Comparison of ENCODE assay signal across 18 cellular contexts in the genomic region with DNA sequence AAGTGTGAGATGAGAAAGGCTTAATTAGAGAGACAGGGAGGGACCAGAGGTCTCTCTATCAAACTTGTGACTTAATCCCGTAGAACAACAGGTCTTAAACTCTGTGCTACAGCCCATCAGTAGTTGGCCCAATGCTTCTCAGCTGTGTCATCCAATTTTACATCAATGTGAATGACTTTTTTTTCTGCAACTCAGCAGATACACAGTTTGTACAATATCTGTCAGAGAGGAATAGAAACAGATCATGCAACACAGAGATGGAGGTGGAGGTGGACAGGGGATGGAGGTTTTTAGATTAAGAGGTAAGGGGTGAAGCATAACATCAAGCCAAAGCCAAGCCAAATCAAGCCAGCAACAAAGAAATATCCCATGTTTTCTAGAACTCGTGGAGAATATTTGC. TPM values are rescaled to one million over a fixed set of nuclear protein-coding genes. Genes with fewer than 3 reads are reported as not detected.
A peak's percentile ranks its signal among the peaks of the same experiment; 100 is the strongest.
DNase-seq lines count a peak whose midpoint lies in the region; ATAC-seq and TF ChIP-seq lines count a peak whose summit lies in the region.
"Had no signal": no experiment of that assay in that cellular context is flagged by ENCODE, and none has a peak within 500 bp of the region (broad histone marks: within the 10 kb centered on the region; RNA-seq: fewer than 3 reads in every experiment).

No MANE protein-coding gene starts in this region.

- POLR2A ChIA-PET in IMR-90 (lab: Charles Lee; ENCODE audit: unreplicated experiment) (no interaction called here), OCI-LY7 (lab: Charles Lee) (interaction anchor here (1.5 kb wide), 1 partner anchor 9 kb away, joined by 7 read pairs; no protein-coding TSS in a partner anchor)

- H3K9me3 Mint-ChIP-seq in activated naive CD8-positive, alpha-beta T cell (ENCODE audit: low read depth), result no peaks in the 10 kb centered on the region
- peaks cover 12% of the 10 kb centered on the region for H3K9me3 Mint-ChIP-seq in activated naive CD8-positive, alpha-beta T cell treated with anti-CD3 and anti-CD28 coated beads for 36 hours
- H3K9me3 Mint-ChIP-seq in central memory CD8-positive, alpha-beta T cell, result peaks cover 5% of the 10 kb centered on the region
- H3K9me3 Mint-ChIP-seq: CD8-positive, alpha-beta memory T cell had no signal

- H2BK12ac ChIP-seq in neuronal stem cell (ENCODE audit: low read length), result no peak overlapping the region

- no peak overlapping the region for H3K4me3 ChIP-seq in IMR-90 (ENCODE audit: insufficient read depth, low read depth, low read length)
- no peak overlapping the region for H3K4me3 ChIP-seq in neuronal stem cell (ENCODE audit: low read length in 2 of 2)
- no peak overlapping the region for H3K4me3 ChIP-seq in OCI-LY7 (ENCODE audit: low read depth, low read length, poor library complexity, severe bottlenecking)
- H3K4me3 ChIP-seq: BLaER1 treated with 17β-estradiol and CSF1 and Interleukin-3, amounts not matched to agents 10 nM and 100 nM; SK-N-MC had no signal

- TF ChIP-seq RAD21 in IMR-90 (IDR thresholded peaks at IDR 0.05; ENCODE audit: low read length), result no peak

- no peaks in the 10 kb centered on the region for H3K27me3 ChIP-seq in IMR-90 (ENCODE audit: control insufficient read depth, insufficient read depth, low read length)
- H3K27me3 ChIP-seq in neuronal stem cell (ENCODE audit: control insufficient read depth in 3 of 3, insufficient read depth in 3 of 3, low read depth in 1 of 3, low read length in 3 of 3), result no peaks in the 10 kb centered on the region
- H3K27me3 ChIP-seq: BLaER1 treated with 17β-estradiol and CSF1 and Interleukin-3, amounts not matched to agents 10 nM and 100 nM had no signal

- H2BK5ac ChIP-seq in IMR-90 (ENCODE audit: low read depth, low read length, poor library complexity, severe bottlenecking) (no peak overlapping the region), neuronal stem cell (ENCODE audit: low read length) (no peak overlapping the region)

- CTCF ChIA-PET in IMR-90 (lab: Yijun Ruan, JAX) (no interaction called here), OCI-LY7 (lab: Charles Lee; ENCODE audit: unreplicated experiment) (no interaction called here)

- H2BK120ac ChIP-seq in IMR-90 (ENCODE audit: low read depth, low read length) (no peak overlapping the region), neuronal stem cell (ENCODE audit: low read depth, low read length) (no peak overlapping the region)

- H3K23ac ChIP-seq in IMR-90 (ENCODE audit: low read depth, low read length) (no peak overlapping the region), neuronal stem cell (ENCODE audit: low read depth, low read length, poor library complexity) (no peak overlapping the region)

- H3K79me1 ChIP-seq in IMR-90 (ENCODE audit: low read depth in 1 of 2, low read length in 2 of 2), result peaks cover 25 to 61% of the 10 kb centered on the region in 2 experiments
- no peaks in the 10 kb centered on the region for H3K79me1 ChIP-seq in neuronal stem cell (ENCODE audit: low read depth, low read length)

- H4K8ac ChIP-seq in IMR-90 (ENCODE audit: low read depth in 2 of 2, low read length in 2 of 2) (no peak overlapping the region), neuronal stem cell (ENCODE audit: low read depth, low read length) (no peak overlapping the region)

- H3K14ac ChIP-seq in IMR-90 (replicated peaks; ENCODE audit: low read depth, low read length) (no peak overlapping the region), neuronal stem cell (ENCODE audit: low read length) (no peak overlapping the region)

- BruUV-seq in IMR-90 (replicated peaks; lab: Mats Ljungman, UMichigan), result no TSS peak
- BruUV-seq in OCI-LY7 (replicated peaks; lab: Mats Ljungman, UMichigan), result no TSS peak

- no peak overlapping the region for H4K91ac ChIP-seq in IMR-90 (ENCODE audit: insufficient read depth, low read depth, low read length)
- no peak overlapping the region for H4K91ac ChIP-seq in neuronal stem cell (ENCODE audit: low read depth, low read length, poor library complexity)

- peaks cover 6% of the 10 kb centered on the region for H3K9me1 ChIP-seq in IMR-90 (ENCODE audit: insufficient read depth, low read length)

- H2AFZ ChIP-seq in IMR-90 (replicated peaks; ENCODE audit: low read length, poor library complexity), result no peak overlapping the region
- H2AFZ ChIP-seq in neuronal stem cell (ENCODE audit: low read length), result no peak overlapping the region
- no peak overlapping the region for H2AFZ ChIP-seq in OCI-LY7 (ENCODE audit: low read length)

- no peaks in the 10 kb centered on the region for H3K9me3 ChIP-seq in IMR-90 (ENCODE audit: control insufficient read depth, insufficient read depth, low read length)
- H3K9me3 ChIP-seq in neuronal stem cell (replicated peaks in 1 of 2; ENCODE audit: control insufficient read depth in 2 of 2, insufficient read depth in 1 of 2, low read depth in 1 of 2, low read length in 2 of 2), result no peaks in the 10 kb centered on the region
- no peaks in the 10 kb centered on the region for H3K9me3 ChIP-seq in OCI-LY7 (ENCODE audit: low read length)

- in situ Hi-C loops in IMR-90 (cut with MboI; ENCODE audit: low sequenced_read_pairs), result no loop called here

- no peak overlapping the region for H3K56ac ChIP-seq in IMR-90 (ENCODE audit: extremely low read depth, insufficient read depth, low read length)

- peak overlapping the region; percentile 93 for H3K27ac Mint-ChIP-seq in activated naive CD8-positive, alpha-beta T cell
- no peak overlapping the region for H3K27ac Mint-ChIP-seq in activated naive CD8-positive, alpha-beta T cell treated with anti-CD3 and anti-CD28 coated beads for 36 hours
- peak overlapping the region; percentile 38 for H3K27ac Mint-ChIP-seq in central memory CD8-positive, alpha-beta T cell (ENCODE audit: low read depth)

- no peak overlapping the region for H3K18ac ChIP-seq in IMR-90 (ENCODE audit: low read depth, low read length)
- H3K18ac ChIP-seq in neuronal stem cell (ENCODE audit: low read length), result no peak overlapping the region

- intact Hi-C loops in IMR-90 (cut with micrococcal nuclease), result no loop called here
- intact Hi-C loops in OCI-LY7 (cut with micrococcal nuclease; ENCODE audit: unreplicated experiment), result no loop called here

- H4K5ac ChIP-seq in IMR-90 (ENCODE audit: low read depth, low read length), result no peak overlapping the region

- H2AK5ac ChIP-seq in IMR-90 (ENCODE audit: low read depth, low read length) (no peak overlapping the region), neuronal stem cell (ENCODE audit: low read depth, low read length) (no peak overlapping the region)

- H2BK20ac ChIP-seq in IMR-90 (ENCODE audit: low read depth, low read length), result no peak overlapping the region

- no peaks in the 10 kb centered on the region; the same call in 1 of the 2 replicates for H3K36me3 ChIP-seq in IMR-90 (ENCODE audit: control insufficient read depth, insufficient read depth, low read length)
- peaks cover 0 to 15% of the 10 kb centered on the region in 2 donors for H3K36me3 ChIP-seq in neuronal stem cell (replicated peaks in 1 of 2; ENCODE audit: control insufficient read depth in 2 of 2, insufficient read depth in 2 of 2, low read length in 2 of 2)
- peaks cover 9% of the 10 kb centered on the region; the same call in 1 of the 2 replicates for H3K36me3 ChIP-seq in OCI-LY7 (ENCODE audit: insufficient read depth, low read length)

- H3K4me1 Mint-ChIP-seq in activated naive CD8-positive, alpha-beta T cell (ENCODE audit: low read depth), result peaks cover 89% of the 10 kb centered on the region
- peaks cover 81% of the 10 kb centered on the region for H3K4me1 Mint-ChIP-seq in activated naive CD8-positive, alpha-beta T cell treated with anti-CD3 and anti-CD28 coated beads for 36 hours
- peaks cover 46% of the 10 kb centered on the region for H3K4me1 Mint-ChIP-seq in central memory CD8-positive, alpha-beta T cell

- H3K36me3 Mint-ChIP-seq in activated naive CD8-positive, alpha-beta T cell, result peaks cover 11% of the 10 kb centered on the region
- peaks cover 69% of the 10 kb centered on the region for H3K36me3 Mint-ChIP-seq in activated naive CD8-positive, alpha-beta T cell treated with anti-CD3 and anti-CD28 coated beads for 36 hours
- peaks cover 12% of the 10 kb centered on the region for H3K36me3 Mint-ChIP-seq in central memory CD8-positive, alpha-beta T cell (ENCODE audit: insufficient read depth)

- peaks cover 68% of the 10 kb centered on the region for H3K79me2 ChIP-seq in OCI-LY7 (ENCODE audit: insufficient read depth, low read depth, low read length)

- no peaks in the 10 kb centered on the region for H3K9me2 ChIP-seq in OCI-LY7 (ENCODE audit: insufficient read depth, low read length)

- WGBS in IMR-90 (ENCODE audit: extremely low coverage in 2 of 2, insufficient read length in 1 of 2), 2 experiments, result no CpG with 5 or more reads among the region's 2 CpGs
- no CpG with 5 or more reads among the region's 2 CpGs for WGBS in neuronal stem cell (ENCODE audit: extremely low coverage in 2 of 2, insufficient read length in 2 of 2, insufficient replicate concordance in 1 of 2), 2 donors

- H3K4me2 ChIP-seq in IMR-90 (ENCODE audit: low read depth, low read length) (no peak overlapping the region), neuronal stem cell (ENCODE audit: insufficient read depth, low read length, poor library complexity, severe bottlenecking) (no peak overlapping the region), OCI-LY7 (ENCODE audit: low read length) (no peak overlapping the region)

- H3K9ac ChIP-seq in IMR-90 (ENCODE audit: low read depth, low read length), result no peak overlapping the region
- H3K9ac ChIP-seq in neuronal stem cell (ENCODE audit: low read depth, low read length, poor library complexity), result no peak overlapping the region
- H3K9ac ChIP-seq: BLaER1 treated with 17β-estradiol and CSF1 and Interleukin-3, amounts not matched to agents 10 nM and 100 nM had no signal

- H2BK15ac ChIP-seq in IMR-90 (ENCODE audit: low read depth, low read length) (no peak overlapping the region), neuronal stem cell (ENCODE audit: low read length) (no peak overlapping the region)

- H3K27me3 Mint-ChIP-seq in activated naive CD8-positive, alpha-beta T cell, result no peaks in the 10 kb centered on the region
- H3K27me3 Mint-ChIP-seq in activated naive CD8-positive, alpha-beta T cell treated with anti-CD3 and anti-CD28 coated beads for 36 hours, result no peaks in the 10 kb centered on the region
- H3K27me3 Mint-ChIP-seq in central memory CD8-positive, alpha-beta T cell, result no peaks in the 10 kb centered on the region
- H3K27me3 Mint-ChIP-seq: CD8-positive, alpha-beta memory T cell had no signal

- H3K27ac ChIP-seq in IMR-90 (ENCODE audit: insufficient read depth, low read length) (no peak overlapping the region), neuronal stem cell (replicated peaks; ENCODE audit: low read length) (no peak overlapping the region), OCI-LY7 (ENCODE audit: low read depth, low read length, poor library complexity, severe bottlenecking) (no peak overlapping the region)
- H3K27ac ChIP-seq: BLaER1 treated with 17β-estradiol and CSF1 and Interleukin-3, amounts not matched to agents 10 nM and 100 nM; SK-N-MC had no signal

- H2AK9ac ChIP-seq in IMR-90 (replicated peaks; ENCODE audit: low read depth, low read length, poor library complexity), result no peak overlapping the region

- dilution Hi-C loops in IMR-90 (cut with HindIII; ENCODE audit: low sequenced_read_pairs, unreplicated experiment), result no loop called here

- no peak overlapping the region for H3K4ac ChIP-seq in IMR-90 (ENCODE audit: low read depth, low read length)
- H3K4ac ChIP-seq in neuronal stem cell (ENCODE audit: low read length), result no peak overlapping the region

- no peak for DNase-seq in activated naive CD8-positive, alpha-beta T cell treated with anti-CD3 and anti-CD28 coated beads for 36 hours
- DNase-seq in IMR-90, result no peak
- DNase-seq in central memory CD8-positive, alpha-beta T cell (ENCODE audit: low spot score in 2 of 2), result no peak
- no peak for DNase-seq in neuronal stem cell (ENCODE audit: low spot score)
- DNase-seq in OCI-LY7 (ENCODE audit: low spot score), result no peak
- DNase-seq in ecto neural progenitor cell (ENCODE audit: low spot score), result no peak
- DNase-seq: CD8-positive, alpha-beta memory T cell; H7; KBM-7; MV-4-11; NCI-H1694 treated with DMSO at 0.1 percent for 48 hours; NCI-H510A; NCI-H748 treated with DMSO at 0.1 percent for 48 hours; NK-92 treated with Interleukin-12 subunit alpha and Interleukin-12 subunit beta, amount 100 ng/mL, for 24 hours; SHP77 had no signal

- TF ChIP-seq POLR2A in IMR-90 (IDR thresholded peaks at IDR 0.05; ENCODE audit: low read depth, low read length), result no peak

- no peak overlapping the region for H3K4me3 Mint-ChIP-seq in activated naive CD8-positive, alpha-beta T cell
- H3K4me3 Mint-ChIP-seq in activated naive CD8-positive, alpha-beta T cell treated with anti-CD3 and anti-CD28 coated beads for 36 hours, result no peak overlapping the region
- no peak overlapping the region for H3K4me3 Mint-ChIP-seq in central memory CD8-positive, alpha-beta T cell

- peaks cover 49% of the 10 kb centered on the region for H4K20me1 ChIP-seq in IMR-90 (ENCODE audit: insufficient read depth, low read length)
- peaks cover 33% of the 10 kb centered on the region; the same call in 1 of the 2 replicates for H4K20me1 ChIP-seq in OCI-LY7 (ENCODE audit: insufficient read depth, low read length)

- H3K4me1 ChIP-seq in IMR-90 (ENCODE audit: control insufficient read depth, insufficient read depth, low read length) (peaks cover 4% of the 10 kb centered on the region; the same call in 1 of the 2 replicates), neuronal stem cell (ENCODE audit: control insufficient read depth in 2 of 2, insufficient read depth in 1 of 2, low read depth in 1 of 2, low read length in 2 of 2) (peaks cover 0 to 5% of the 10 kb centered on the region in 2 donors), OCI-LY7 (ENCODE audit: insufficient read depth, low read length, poor library complexity, severe bottlenecking) (peaks cover 26% of the 10 kb centered on the region)

- no peak for ATAC-seq in IMR-90 (ENCODE audit: low read depth)
- no peak for ATAC-seq in central memory CD8-positive, alpha-beta T cell (replicated peaks; ENCODE audit: extremely low read depth, poor library complexity, severe bottlenecking)

- TF ChIP-seq CTCF in IMR-90 (conservative IDR thresholded peaks at IDR 0.05; ENCODE audit: low read depth, low read length) (no peak), OCI-LY7 (conservative IDR thresholded peaks at IDR 0.05; ENCODE audit: low read length) (no peak)

RNA-seq across cellular contexts. Expression of a gene that starts 43.0 kb away (rescaled TPM):
- total RNA-seq in activated naive CD8-positive, alpha-beta T cell treated with anti-CD3 and anti-CD28 coated beads for 36 hours, result 10 to 100 TPM; 55.1 to 60.8 TPM
- total RNA-seq in IMR-90 (2012; rRNA removed) (97.1 and 100 TPM in 2 replicates), OCI-LY7 (2022) (46.6 and 51.5 TPM in 2 replicates)
- polyA plus RNA-seq in IMR-90 (2012; rRNA removed), result 29.1 and 34.3 TPM in 2 replicates
- 14.9 and 17.1 TPM in 2 replicates for polyA plus RNA-seq in IMR-90 (2012; cell fraction: cytosol; rRNA removed)
- 10.5 and 28.9 TPM in 2 replicates for polyA plus RNA-seq in IMR-90 (2012; cell fraction: nucleus; rRNA removed; ENCODE audit: low replicate concordance)
- polyA plus RNA-seq in neuronal stem cell (2013, experiment 1 of 2), result 51.4 TPM
- 51.8 TPM for polyA plus RNA-seq in neuronal stem cell (2013, experiment 2 of 2)
- 33.0 and 40.9 TPM in 2 replicates for total RNA-seq in OCI-LY7 (2014; rRNA removed; shearing (Covaris generic))
